Comparison of ENCODE assay signal across 16 cellular contexts in genomic region chr10:76071638-76072317, GRCh38.
DNase-seq lines count a peak whose midpoint lies in the region; ATAC-seq and TF ChIP-seq lines count a peak whose summit lies in the region.
"Had no signal": no experiment of that assay in that cellular context is flagged by ENCODE, and none has a peak within 500 bp of the region (broad histone marks: within the 10 kb centered on the region; RNA-seq: fewer than 3 reads in every experiment).

No MANE protein-coding gene starts in this region.

- no peak for TF ChIP-seq POLR2A in lower leg skin (IDR thresholded peaks at IDR 0.05)

- no peak overlapping the region for H3K4me3 ChIP-seq in hepatocyte
- H3K4me3 ChIP-seq in heart right ventricle: no peak overlapping the region
- H3K4me3 ChIP-seq in lower leg skin (ENCODE audit: low read depth, poor library complexity, severe bottlenecking): no peak overlapping the region
- H3K4me3 ChIP-seq: lung had no signal

- no peaks in the 10 kb centered on the region for H3K9me3 ChIP-seq in hepatocyte (ENCODE audit: low read depth)
- peaks cover 0 to 10% (median 0%) of the 10 kb centered on the region in 11 donors for H3K9me3 ChIP-seq in heart right ventricle

- peaks cover 7% of the 10 kb centered on the region for H3K4me1 ChIP-seq in hepatocyte (ENCODE audit: insufficient read depth)
- no peaks in the 10 kb centered on the region for H3K4me1 ChIP-seq in heart right ventricle
- H3K4me1 ChIP-seq: foreskin keratinocyte had no signal

- DNase-seq in NCI-H2227 treated with DMSO at 0.1 percent for 48 hours (lab: John Stamatoyannopoulos, UW) (peak; percentile 52), NCI-H2227 (lab: John Stamatoyannopoulos, UW; ENCODE audit: unreplicated experiment) (no peak), hepatocyte (ENCODE audit: low spot score) (no peak), heart right ventricle (no peak), NCI-H226 (no peak), NCI-H1417 treated with DMSO at 0.1 percent for 48 hours (lab: John Stamatoyannopoulos, UW) (no peak), lower leg skin (ENCODE audit: low spot score in 2 of 2) (no peak)
- DNase-seq: 8988T; activated CD8-positive, alpha-beta memory T cell treated with anti-CD3 and anti-CD28 coated beads, Interleukin-2, amount 50 U/mL, for 4 hours; CD4-positive, alpha-beta memory T cell; foreskin keratinocyte; NCI-H1930; T-helper 2 cell had no signal

- 49% methylated on average over 5 of the region's 5 CpGs for WGBS in hepatocyte (ENCODE audit: low lambda C conversion rate, missing lambda C conversion rate)
- 72 to 81% methylated on average over 5 of the region's 5 CpGs for WGBS in heart right ventricle, 2 donors
- WGBS in lower leg skin, 2 donors: 37 to 49% methylated on average over 5 of the region's 5 CpGs

- H3K36me3 ChIP-seq in hepatocyte (replicated peaks; ENCODE audit: insufficient read depth, low read depth) (no peaks in the 10 kb centered on the region), heart right ventricle (no peaks in the 10 kb centered on the region)

- no peaks in the 10 kb centered on the region for H3K9me2 ChIP-seq in hepatocyte (replicated peaks; ENCODE audit: insufficient read depth)

- no peaks in the 10 kb centered on the region for H3K27me3 ChIP-seq in hepatocyte
- no peaks in the 10 kb centered on the region for H3K27me3 ChIP-seq in heart right ventricle

- no peaks in the 10 kb centered on the region for H3K79me2 ChIP-seq in hepatocyte

- no peak overlapping the region for H3K4me2 ChIP-seq in hepatocyte

- H4K20me1 ChIP-seq in hepatocyte (ENCODE audit: insufficient read depth, poor library complexity, severe bottlenecking): no peaks in the 10 kb centered on the region

- H3K27ac ChIP-seq in VCaP: peak overlapping the region; percentile 11; the same call in 1 of the 2 replicates
- peak overlapping the region; percentile 25 for H3K27ac ChIP-seq in hepatocyte
- no peak overlapping the region for H3K27ac ChIP-seq in heart right ventricle
- H3K27ac ChIP-seq: foreskin keratinocyte had no signal

- H2AFZ ChIP-seq in hepatocyte: no peak overlapping the region

- TF ChIP-seq CTCF in VCaP (conservative IDR thresholded peaks at IDR 0.05) (no peak), hepatocyte (IDR thresholded peaks at IDR 0.05; ENCODE audit: poor library complexity) (no peak), heart right ventricle (IDR thresholded peaks at IDR 0.05) (no peak), lower leg skin (IDR thresholded peaks at IDR 0.05) (no peak)

- intact Hi-C loops in heart right ventricle (cut with DNase I): no loop called here
- intact Hi-C loops in lower leg skin (cut with DNase I; ENCODE audit: low total_unique reads): no loop called here

- ATAC-seq in heart right ventricle: no peak
- ATAC-seq: foreskin keratinocyte, Right ventricle myocardium inferior had no signal

Comparison
In these comparisons a context has a peak if more than half of its experiments do, and no peak if none do; other contexts are left out.
1. H3K27ac ChIP-seq: peak in VCaP (single experiment) and hepatocyte (single experiment); none in heart right ventricle (0 of 10).